ENCODE assay signal across 11 cellular contexts in genomic region chr4:168524006-168524405, GRCh38. TPM values are rescaled to one million over a fixed set of nuclear protein-coding genes. Genes with fewer than 3 reads are reported as not detected.
A peak's percentile ranks its signal among the peaks of the same experiment; 100 is the strongest.
DNase-seq lines count a peak whose midpoint lies in the region; ATAC-seq, FAIRE-seq and TF ChIP-seq lines count a peak whose summit lies in the region.
"Had no signal": no experiment of that assay in that cellular context is flagged by ENCODE, and none has a peak within 500 bp of the region (broad histone marks: within the 10 kb centered on the region; RNA-seq: fewer than 3 reads in every experiment).

No MANE protein-coding gene starts in this region.

- peak overlapping the region; percentile 43 to 73; a peak in 3 of 6 replicates for H3K27ac ChIP-seq in A549
- peak overlapping the region; percentile 41 for H3K27ac ChIP-seq in SJCRH30
- H3K27ac ChIP-seq: ascending aorta had no signal

- TF ChIP-seq RAD21 in A549 (conservative IDR thresholded peaks at IDR 0.05 in 1 of 2, IDR thresholded peaks at IDR 0.05 in 1 of 2), result no peak

- TF ChIP-seq POLR2A in A549 (IDR thresholded peaks at IDR 0.05; ENCODE audit: low read length), result no peak

- H3K9me3 ChIP-seq in A549 (no peaks in the 10 kb centered on the region), SJCRH30 (replicated peaks) (no peaks in the 10 kb centered on the region)
- H3K9me3 ChIP-seq: ascending aorta had no signal

- FAIRE-seq in A549 (lab: Jason Lieb, UNC), result no peak

- TF ChIP-seq EP300 in A549 (IDR thresholded peaks at IDR 0.05), result no peak

- ATAC-seq in A549 (no peak), GM18907 (IDR thresholded peaks at IDR 0.05; ENCODE audit: unreplicated experiment) (peak; percentile 71)

- H3K4me1 ChIP-seq in A549 (peaks cover 54% of the 10 kb centered on the region), SJCRH30 (peaks cover 35% of the 10 kb centered on the region)
- H3K4me1 ChIP-seq: ascending aorta had no signal

- TF ChIP-seq CTCF in A549 (IDR thresholded peaks at IDR 0.05) (no peak), fibroblast of pulmonary artery (IDR thresholded peaks at IDR 0.05; ENCODE audit: low read length, missing control alignments) (no peak)

- CTCF ChIA-PET in A549 (lab: Yijun Ruan, JAX), result interaction anchor here (1.0 kb wide), 1 partner anchor 8 kb away, joined by 3 read pairs; no protein-coding TSS in a partner anchor

- POLR2A ChIA-PET in A549 (lab: Yijun Ruan, JAX), result no interaction called here

- DNase-seq in A549 (ENCODE audit: low read depth in 1 of 2, low spot score in 1 of 2), result no peak
- peak in 1 of 2 experiments; percentile 56 for DNase-seq in SJCRH30
- DNase-seq in fibroblast of pulmonary artery (ENCODE audit: low read depth), result peak; percentile 81
- DNase-seq in SHP77 treated with DMSO at 0.1 percent for 48 hours (lab: John Stamatoyannopoulos, UW), result no peak
- no peak for DNase-seq in middle frontal gyrus (ENCODE audit: extremely low spot score, low spot score)
- no peak for DNase-seq in NCI-H1436 treated with DMSO at 0.1 percent for 48 hours (lab: John Stamatoyannopoulos, UW)
- no peak for DNase-seq in NK-92 treated with Interleukin-12 subunit alpha and Interleukin-12 subunit beta, amount 100 ng/mL, for 24 hours (lab: John Stamatoyannopoulos, UW)
- DNase-seq: NCI-H187, OCI-M1 had no signal

- H3K27me3 ChIP-seq in SJCRH30, result no peaks in the 10 kb centered on the region
- H3K27me3 ChIP-seq: ascending aorta had no signal

- no peaks in the 10 kb centered on the region for H3K36me3 ChIP-seq in SJCRH30
- H3K36me3 ChIP-seq: ascending aorta had no signal

- 0 out of 3 replicates have a peak overlapping the region, but pooled peaks have one; percentile 23 for H3K4me2 ChIP-seq in A549

- H3K4me3 ChIP-seq in A549 (no peak overlapping the region), SJCRH30 (no peak overlapping the region), fibroblast of pulmonary artery (replicated peaks; ENCODE audit: low read depth, low read length) (no peak overlapping the region)
- H3K4me3 ChIP-seq: ascending aorta had no signal

TF ChIP-seq in A549, 52 proteins besides CTCF, POLR2A, EP300 and RAD21:
- 0 out of 2 replicates have a peak, but pooled peaks have one; percentile 7 for TF ChIP-seq FOSL2 (IDR thresholded peaks at IDR 0.05)
- peak; percentile 65 for TF ChIP-seq FOSL2 (CRISPR knock-in tag; IDR thresholded peaks at IDR 0.05)
- TF ChIP-seq POLR2AphosphoS2 (conservative IDR thresholded peaks at IDR 0.05; ENCODE audit: low read length), result no peak
- TF ChIP-seq CEBPB (IDR thresholded peaks at IDR 0.05), result 0 out of 4 replicates have a peak, but pooled peaks of 1 of the 2 experiments have one; percentile 22
- no peak for TF ChIP-seq MAZ (IDR thresholded peaks at IDR 0.05; ENCODE audit: borderline replicate concordance, low read depth, low read length)
- TF ChIP-seq CBX8 (IDR thresholded peaks at IDR 0.05), result no peak
- 0 out of 2 replicates have a peak, but pooled peaks have one; percentile 20 for TF ChIP-seq JUNB (IDR thresholded peaks at IDR 0.05)

RNA-seq across cellular contexts. Expression of gene PALLD, which starts 27.2 kb away (rescaled TPM):
- polyA plus RNA-seq in A549 (2011; rRNA removed), result 88.8 and 99.3 TPM in 2 replicates
- 46.5 and 60.1 TPM in 2 replicates for polyA plus RNA-seq in A549 (2012; cell fraction: cytosol; rRNA removed)
- polyA plus RNA-seq in A549 (2012; cell fraction: nucleus; rRNA removed), result 58.7 and 75.0 TPM in 2 replicates
- polyA plus RNA-seq in A549 (2017; fragmentation: RNase III; extraction: RNeasy Plus Mini Kit Qiagen cat#74134 plus additional on column Dnase treatment), result 113 to 134 TPM (median 123 TPM) in 3 replicates
- polyA minus RNA-seq in A549 (2011; rRNA and poly(A)+ RNA removed), result 94.3 and 135 TPM in 2 replicates
- 47.3 TPM in 2 replicates for total RNA-seq in SJCRH30 (2014; rRNA removed; shearing (Covaris generic))

RNA-seq across cellular contexts. Expression of gene DDX60L, which starts 43.7 kb away (rescaled TPM):
- polyA plus RNA-seq in A549 (2011; rRNA removed) (15.4 and 20.5 TPM in 2 replicates), A549 (2017; fragmentation: RNase III; extraction: RNeasy Plus Mini Kit Qiagen cat#74134 plus additional on column Dnase treatment) (11.1 to 12.2 TPM (median 12.0 TPM) in 3 replicates)
- 3.8 and 4.5 TPM in 2 replicates for polyA plus RNA-seq in A549 (2012; cell fraction: cytosol; rRNA removed)
- 3.9 and 8.1 TPM in 2 replicates for polyA plus RNA-seq in A549 (2012; cell fraction: nucleus; rRNA removed)
- polyA minus RNA-seq in A549 (2011; rRNA and poly(A)+ RNA removed), result 13.0 and 23.2 TPM in 2 replicates
- total RNA-seq in SJCRH30 (2014; rRNA removed; shearing (Covaris generic)), result 3.0 and 3.2 TPM in 2 replicates
